8 cellular contexts compared by ENCODE assay signal in the genomic region with DNA sequence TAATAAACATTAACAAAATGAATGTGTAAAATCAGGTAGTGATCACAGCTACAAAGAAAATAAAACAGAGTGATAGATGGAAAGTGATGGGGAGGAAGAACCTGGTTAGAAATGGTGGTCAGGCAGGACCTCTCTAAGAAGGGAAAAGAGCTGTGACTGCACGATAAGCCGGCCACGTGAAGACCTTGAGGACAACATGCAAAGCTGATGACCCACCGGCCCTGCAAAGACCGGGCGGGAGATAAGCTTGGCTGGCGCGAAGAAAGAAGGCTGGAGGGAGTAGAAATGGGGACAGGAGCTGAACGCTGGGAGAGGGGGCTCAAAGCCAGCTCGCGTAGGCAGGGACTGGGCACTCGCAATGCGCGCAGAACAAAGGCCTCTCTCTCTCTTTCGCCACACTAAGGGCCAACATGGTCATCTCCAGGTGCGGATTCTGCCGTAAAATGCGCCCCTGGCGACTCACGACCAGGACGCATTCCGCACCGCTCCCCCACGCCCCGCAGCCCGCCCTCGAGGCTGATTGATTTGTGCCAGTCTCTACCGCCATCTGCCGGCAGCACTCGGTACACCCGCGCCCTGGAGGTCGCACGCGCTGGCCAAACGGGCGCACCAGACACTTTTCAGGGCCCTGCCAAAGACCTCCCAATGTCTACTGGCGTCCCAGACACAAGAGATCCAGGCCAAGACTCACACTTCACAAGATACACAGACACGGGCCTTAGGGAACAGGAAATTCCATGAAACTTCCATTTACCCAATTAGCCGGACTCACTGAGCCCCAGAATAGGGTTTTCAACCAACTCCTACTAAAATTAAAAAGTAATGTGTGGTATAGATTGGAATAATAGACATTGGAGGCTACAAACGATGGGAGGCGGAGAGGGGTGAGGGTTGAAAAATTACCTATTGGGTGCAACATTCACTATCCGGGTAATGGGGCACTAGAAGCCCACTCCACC. TPM values are rescaled to one million over a fixed set of nuclear protein-coding genes. Genes with fewer than 3 reads are reported as not detected.
DNase-seq lines count a peak whose midpoint lies in the region; ATAC-seq and TF ChIP-seq lines count a peak whose summit lies in the region.

No MANE protein-coding gene starts in this region.

- no peaks in the 10 kb centered on the region for H3K9me3 ChIP-seq in liver (ENCODE audit: control insufficient read depth in 4 of 4, low read length in 3 of 4)

- WGBS in liver: 8% methylated on average over 43 of the region's 43 CpGs

- peak overlapping the region; percentile 74 for H3K4me3 ChIP-seq in coronary artery
- H3K4me3 ChIP-seq in liver (ENCODE audit: low read depth in 1 of 3, low read length in 3 of 3): peak overlapping the region; percentile 1 to 82 (median 40)

- H3K9ac ChIP-seq in liver (ENCODE audit: low read depth in 1 of 2, low read length in 2 of 2): peak overlapping the region in 1 of 2 donors; percentile 31

- no peaks in the 10 kb centered on the region for H3K27me3 ChIP-seq in liver (ENCODE audit: control insufficient read depth in 4 of 4, insufficient read depth in 4 of 4, low read length in 3 of 4)

- DNase-seq in Ammon's horn (ENCODE audit: low spot score): peak; percentile 88
- peak; percentile 44 for DNase-seq in NCI-H446 treated with DMSO at 0.1 percent for 48 hours (lab: John Stamatoyannopoulos, UW)
- DNase-seq in activated CD4-positive, alpha-beta T cell treated with anti-CD3 and anti-CD28 coated beads for 4 hours: peak; percentile 86 to 88
- DNase-seq in coronary artery (ENCODE audit: low spot score): peak; percentile 86
- DNase-seq in stimulated activated CD4-positive, alpha-beta T cell treated with anti-CD3 and anti-CD28 coated beads, Interleukin-2, amount 100 ng/mL, for 48 hours: peak; percentile 91 to 93

- TF ChIP-seq CTCF in coronary artery (IDR thresholded peaks at IDR 0.05) (peak; percentile 96), liver (IDR thresholded peaks at IDR 0.05; ENCODE audit: low read depth, low read length, missing input control) (peak; percentile 93)

- peak; percentile 88 for ATAC-seq in GM19035 (IDR thresholded peaks at IDR 0.05; ENCODE audit: unreplicated experiment)
- peak; percentile 84 for ATAC-seq in HG03342 (IDR thresholded peaks at IDR 0.05; ENCODE audit: unreplicated experiment)

- no peak overlapping the region for H3K27ac ChIP-seq in coronary artery
- H3K27ac ChIP-seq in liver (ENCODE audit: low read depth in 1 of 2, low read length in 2 of 2): no peak overlapping the region

- peaks cover 0 to 8% (median 5%) of the 10 kb centered on the region in 4 donors for H3K4me1 ChIP-seq in liver (ENCODE audit: control insufficient read depth in 4 of 4, insufficient read depth in 4 of 4, low read length in 3 of 4)

- peak; percentile 94 to 97 for TF ChIP-seq RAD21 in liver (IDR thresholded peaks at IDR 0.05)

- H3K36me3 ChIP-seq in liver (ENCODE audit: control insufficient read depth in 4 of 4, insufficient read depth in 3 of 4, low read depth in 1 of 4, low read length in 3 of 4): no peaks in the 10 kb centered on the region

TF ChIP-seq in liver, 16 proteins besides CTCF, POLR2A, EP300 and RAD21:
- TF ChIP-seq, protein P1, sequence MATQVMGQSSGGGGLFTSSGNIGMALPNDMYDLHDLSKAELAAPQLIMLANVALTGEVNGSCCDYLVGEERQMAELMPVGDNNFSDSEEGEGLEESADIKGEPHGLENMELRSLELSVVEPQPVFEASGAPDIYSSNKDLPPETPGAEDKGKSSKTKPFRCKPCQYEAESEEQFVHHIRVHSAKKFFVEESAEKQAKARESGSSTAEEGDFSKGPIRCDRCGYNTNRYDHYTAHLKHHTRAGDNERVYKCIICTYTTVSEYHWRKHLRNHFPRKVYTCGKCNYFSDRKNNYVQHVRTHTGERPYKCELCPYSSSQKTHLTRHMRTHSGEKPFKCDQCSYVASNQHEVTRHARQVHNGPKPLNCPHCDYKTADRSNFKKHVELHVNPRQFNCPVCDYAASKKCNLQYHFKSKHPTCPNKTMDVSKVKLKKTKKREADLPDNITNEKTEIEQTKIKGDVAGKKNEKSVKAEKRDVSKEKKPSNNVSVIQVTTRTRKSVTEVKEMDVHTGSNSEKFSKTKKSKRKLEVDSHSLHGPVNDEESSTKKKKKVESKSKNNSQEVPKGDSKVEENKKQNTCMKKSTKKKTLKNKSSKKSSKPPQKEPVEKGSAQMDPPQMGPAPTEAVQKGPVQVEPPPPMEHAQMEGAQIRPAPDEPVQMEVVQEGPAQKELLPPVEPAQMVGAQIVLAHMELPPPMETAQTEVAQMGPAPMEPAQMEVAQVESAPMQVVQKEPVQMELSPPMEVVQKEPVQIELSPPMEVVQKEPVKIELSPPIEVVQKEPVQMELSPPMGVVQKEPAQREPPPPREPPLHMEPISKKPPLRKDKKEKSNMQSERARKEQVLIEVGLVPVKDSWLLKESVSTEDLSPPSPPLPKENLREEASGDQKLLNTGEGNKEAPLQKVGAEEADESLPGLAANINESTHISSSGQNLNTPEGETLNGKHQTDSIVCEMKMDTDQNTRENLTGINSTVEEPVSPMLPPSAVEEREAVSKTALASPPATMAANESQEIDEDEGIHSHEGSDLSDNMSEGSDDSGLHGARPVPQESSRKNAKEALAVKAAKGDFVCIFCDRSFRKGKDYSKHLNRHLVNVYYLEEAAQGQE (IDR thresholded peaks at IDR 0.05): no peak
- TF ChIP-seq HNF4A (conservative IDR thresholded peaks at IDR 0.05) (no peak), NR2F2 (IDR thresholded peaks at IDR 0.05) (peak; percentile 25), YY1 (IDR thresholded peaks at IDR 0.05) (peak; percentile 27)

RNA-seq across cellular contexts. Expression of gene DEFB132, which starts 9.4 kb away (rescaled TPM):
- total RNA-seq in liver: under 1 TPM in 1 of 2 donors, not detected in 1; 0.08 TPM
- polyA plus RNA-seq in liver: under 1 TPM in 1 of 2 donors, not detected in 1; 0.08 TPM

RNA-seq across cellular contexts. Expression of gene C20orf96, which starts 23.7 kb away (rescaled TPM):
- 1 to 10 TPM; 1.2 to 2.2 TPM for total RNA-seq in liver
- polyA plus RNA-seq in liver: 1 to 10 TPM in 1 of 2 donors, under 1 TPM in 1; 0.70 to 2.6 TPM

RNA-seq across cellular contexts. Expression of gene ZCCHC3, which starts 30.5 kb away (rescaled TPM):
- 10 to 100 TPM in 1 of 2 donors, 1 to 10 TPM in 1; 6.2 to 22.1 TPM for total RNA-seq in liver
- polyA plus RNA-seq in liver: 1 to 10 TPM; 2.4 to 5.0 TPM

RNA-seq across cellular contexts. Expression of gene DEFB129, which starts 39.8 kb away (rescaled TPM):
- not detected for total RNA-seq in liver
- polyA plus RNA-seq in liver: not detected

RNA-seq across cellular contexts. Expression of gene SOX12, which starts 58.5 kb away (rescaled TPM):
- 1 to 10 TPM in 1 of 2 donors, under 1 TPM in 1; 0.67 to 4.2 TPM for total RNA-seq in liver
- 1 to 10 TPM; 1.3 to 2.0 TPM for polyA plus RNA-seq in liver
